1 cellular context compared by ENCODE assay signal in the genomic region with DNA sequence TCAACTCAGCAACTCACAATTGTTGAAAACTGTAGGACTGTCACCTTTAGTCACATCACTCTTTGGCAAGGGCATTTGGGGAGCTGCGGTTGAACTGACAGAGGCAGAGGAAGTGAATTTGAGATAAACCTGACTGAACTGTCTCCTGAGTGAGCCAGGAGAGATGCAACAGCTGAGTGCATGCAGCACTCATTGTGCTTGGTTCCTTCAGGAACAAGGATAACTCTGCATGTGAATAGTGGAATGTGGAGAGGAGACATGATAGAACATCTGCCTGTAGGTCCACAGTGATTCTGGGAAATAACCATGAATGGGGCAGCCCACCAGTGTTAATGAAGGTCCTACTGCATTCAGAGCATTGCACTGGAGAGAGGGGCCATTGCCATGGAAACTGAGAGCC.
TF ChIP-seq lines count a peak whose summit lies in the region.

No MANE protein-coding gene starts in this region.

TF ChIP-seq in H1, 55 proteins besides CTCF, POLR2A, EP300 and RAD21 (continued from another document):
- TF ChIP-seq CHD7 (IDR thresholded peaks at IDR 0.05; ENCODE audit: insufficient replicate concordance, low read length), result no peak
- no peak for TF ChIP-seq JUND (IDR thresholded peaks at IDR 0.05; ENCODE audit: low read length)
- no peak for TF ChIP-seq CHD1 (IDR thresholded peaks at IDR 0.05; ENCODE audit: low read depth, low read length)
- TF ChIP-seq, protein P1, sequence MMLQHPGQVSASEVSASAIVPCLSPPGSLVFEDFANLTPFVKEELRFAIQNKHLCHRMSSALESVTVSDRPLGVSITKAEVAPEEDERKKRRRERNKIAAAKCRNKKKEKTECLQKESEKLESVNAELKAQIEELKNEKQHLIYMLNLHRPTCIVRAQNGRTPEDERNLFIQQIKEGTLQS (IDR thresholded peaks at IDR 0.05; ENCODE audit: insufficient read depth, low read depth, low read length), result no peak
- no peak for TF ChIP-seq CHD2 (IDR thresholded peaks at IDR 0.05; ENCODE audit: low read length)
- no peak for TF ChIP-seq CREB1 (IDR thresholded peaks at IDR 0.05)
- no peak for TF ChIP-seq BCL11A (IDR thresholded peaks at IDR 0.05; ENCODE audit: low read depth in 2 of 2, low read length in 2 of 2)
- no peak for TF ChIP-seq NRF1 (IDR thresholded peaks at IDR 0.05; ENCODE audit: low read depth, low read length)
- TF ChIP-seq POU5F1 (IDR thresholded peaks at IDR 0.05; ENCODE audit: low read depth, low read length), result no peak
- TF ChIP-seq CBX5 (IDR thresholded peaks at IDR 0.05; ENCODE audit: low read depth, low read length), result no peak
TF ChIP-seq in H1: peak in this region for 0.
